ENCODE assay signal across 7 cellular contexts in the genomic region with DNA sequence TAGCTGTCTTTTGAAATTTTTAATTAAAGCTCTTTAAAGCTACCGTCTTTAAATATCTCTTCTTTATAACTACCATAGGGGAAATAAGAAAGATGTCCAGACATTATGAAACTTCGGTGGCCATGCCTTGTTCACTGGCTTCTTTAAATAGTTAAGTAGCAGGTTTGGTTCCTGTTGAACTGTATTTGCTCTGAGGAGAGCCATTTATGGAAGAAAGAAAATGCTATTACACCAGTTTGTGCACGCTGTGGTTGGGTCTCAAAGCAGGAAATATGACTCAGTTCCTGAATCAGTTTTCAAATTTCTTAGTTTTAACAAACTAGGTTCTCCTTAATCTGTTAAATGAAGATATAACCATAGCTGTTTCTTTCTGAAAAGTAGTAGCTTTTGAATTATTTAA. TPM values are rescaled to one million over a fixed set of nuclear protein-coding genes. Genes with fewer than 3 reads are reported as not detected.
DNase-seq lines count a peak whose midpoint lies in the region; ATAC-seq, FAIRE-seq and TF ChIP-seq lines count a peak whose summit lies in the region.

No MANE protein-coding gene starts in this region.

- H3K9me3 Mint-ChIP-seq in HFFc6: no peaks in the 10 kb centered on the region
- no peaks in the 10 kb centered on the region for H3K9me3 Mint-ChIP-seq in activated naive CD8-positive, alpha-beta T cell treated with anti-CD3 and anti-CD28 coated beads, Interleukin-2, amount 10 ng/mL, durations not matched to agents 7 days and 5 days

- H3K79me2 ChIP-seq in keratinocyte (ENCODE audit: control insufficient read depth, insufficient read depth, low read length): peaks cover 67% of the 10 kb centered on the region

- H2AFZ ChIP-seq in keratinocyte (ENCODE audit: control insufficient read depth, low read length): no peak overlapping the region

- peak; percentile 70 for ATAC-seq in GM18508 (IDR thresholded peaks at IDR 0.05; ENCODE audit: insufficient read depth, unreplicated experiment)
- peak; percentile 84 for ATAC-seq in activated naive CD8-positive, alpha-beta T cell treated with anti-CD3 and anti-CD28 coated beads, Interleukin-2, amount 10 ng/mL, durations not matched to agents 7 days and 5 days (ENCODE audit: low read depth)

- intact Hi-C loops in tibial artery (cut with DNase I; ENCODE audit: low total_unique reads): no loop called here

- TF ChIP-seq CTCF in HFFc6 (IDR thresholded peaks at IDR 0.05): no peak
- no peak for TF ChIP-seq CTCF in keratinocyte (optimal IDR thresholded peaks at IDR 0.05 in 1 of 3, IDR thresholded peaks at IDR 0.05 in 1 of 3, conservative IDR thresholded peaks at IDR 0.05 in 1 of 3; ENCODE audit: extremely low read depth in 1 of 3, insufficient read depth in 2 of 3, low read length in 3 of 3)
- TF ChIP-seq CTCF in tibial artery (IDR thresholded peaks at IDR 0.05): no peak

- dilution Hi-C loops in keratinocyte (cut with MboI; ENCODE audit: extremely low pct_ligation_motif_present, low sequenced_read_pairs): no loop called here

- peak overlapping the region; percentile 86 for H3K27ac Mint-ChIP-seq in HFFc6
- peak overlapping the region; percentile 92 for H3K27ac Mint-ChIP-seq in activated naive CD8-positive, alpha-beta T cell treated with anti-CD3 and anti-CD28 coated beads, Interleukin-2, amount 10 ng/mL, durations not matched to agents 7 days and 5 days

- peaks cover 72% of the 10 kb centered on the region for H3K36me3 Mint-ChIP-seq in HFFc6 (ENCODE audit: low read depth)
- peaks cover 77% of the 10 kb centered on the region for H3K36me3 Mint-ChIP-seq in activated naive CD8-positive, alpha-beta T cell treated with anti-CD3 and anti-CD28 coated beads, Interleukin-2, amount 10 ng/mL, durations not matched to agents 7 days and 5 days

- H3K27ac ChIP-seq in keratinocyte (ENCODE audit: control insufficient read depth, insufficient read depth, low read length) (peak overlapping the region; percentile 73), tibial artery (peak overlapping the region; percentile 48 to 49)

- peaks cover 2% of the 10 kb centered on the region for H3K27me3 Mint-ChIP-seq in HFFc6 (ENCODE audit: insufficient read depth)
- H3K27me3 Mint-ChIP-seq in activated naive CD8-positive, alpha-beta T cell treated with anti-CD3 and anti-CD28 coated beads, Interleukin-2, amount 10 ng/mL, durations not matched to agents 7 days and 5 days: no peaks in the 10 kb centered on the region

- peak; percentile 74 for DNase-seq in HFFc6
- peak; percentile 97 for DNase-seq in MV-4-11 (lab: John Stamatoyannopoulos, UW)
- no peak for DNase-seq in activated naive CD8-positive, alpha-beta T cell treated with anti-CD3 and anti-CD28 coated beads, Interleukin-2, amount 10 ng/mL, durations not matched to agents 7 days and 5 days
- no peak for DNase-seq in keratinocyte (ENCODE audit: low read depth, low spot score)
- DNase-seq in tibial artery: peak in 1 of 2 donors; percentile 26
- DNase-seq in NCI-H526 treated with DMSO at 0.1 percent for 48 hours (lab: John Stamatoyannopoulos, UW): no peak

- POLR2A ChIA-PET in activated naive CD8-positive, alpha-beta T cell treated with anti-CD3 and anti-CD28 coated beads, Interleukin-2, amount 10 ng/mL, durations not matched to agents 7 days and 5 days (lab: Charles Lee): interaction anchor here (1.0 to 4.3 kb wide), 5 partner anchors 10 to 41 kb away, joined by 3 to 91 read pairs (median 7); partner anchors contain the start of genes AAMP, ARPC2 and PNKD

- no peaks in the 10 kb centered on the region for H3K27me3 ChIP-seq in keratinocyte (ENCODE audit: control insufficient read depth, extremely low read depth, insufficient read depth, low read length)
- H3K27me3 ChIP-seq in tibial artery: no peaks in the 10 kb centered on the region

- H3K4me3 Mint-ChIP-seq in HFFc6: peak overlapping the region; percentile 40
- H3K4me3 Mint-ChIP-seq in activated naive CD8-positive, alpha-beta T cell treated with anti-CD3 and anti-CD28 coated beads, Interleukin-2, amount 10 ng/mL, durations not matched to agents 7 days and 5 days: peak overlapping the region; percentile 74

- no peak for FAIRE-seq in keratinocyte (lab: Jason Lieb, UNC)

- peaks cover 32% of the 10 kb centered on the region for H4K20me1 ChIP-seq in keratinocyte (ENCODE audit: control insufficient read depth, extremely low read depth, insufficient read depth, low read length)

- H3K4me2 ChIP-seq in keratinocyte (ENCODE audit: control insufficient read depth, extremely low read depth, insufficient read depth, low read depth, low read length): peak overlapping the region; percentile 65

- H3K9ac ChIP-seq in keratinocyte (ENCODE audit: control insufficient read depth, extremely low read depth, insufficient read depth, low read length): no peak overlapping the region

- H3K4me3 ChIP-seq in keratinocyte (ENCODE audit: control insufficient read depth in 2 of 3, extremely low read depth in 1 of 3, insufficient read depth in 2 of 3, low read depth in 1 of 3, low read length in 3 of 3) (peak overlapping the region in 1 of 3 experiments; percentile 3), tibial artery (no peak overlapping the region)

- peaks cover 35 to 37% of the 10 kb centered on the region in 2 experiments for H3K36me3 ChIP-seq in keratinocyte (ENCODE audit: control insufficient read depth in 2 of 2, extremely low read depth in 1 of 2, insufficient read depth in 2 of 2, low read length in 2 of 2)
- H3K36me3 ChIP-seq in tibial artery: peaks cover 51 to 85% (median 83%) of the 10 kb centered on the region in 3 donors

- peaks cover 31% of the 10 kb centered on the region for H3K4me1 ChIP-seq in keratinocyte (ENCODE audit: control insufficient read depth, extremely low read depth, insufficient read depth, low read length)
- H3K4me1 ChIP-seq in tibial artery: peaks cover 0 to 59% (median 23%) of the 10 kb centered on the region in 4 donors

- H3K4me1 Mint-ChIP-seq in HFFc6 (ENCODE audit: low read depth): peaks cover 75% of the 10 kb centered on the region
- H3K4me1 Mint-ChIP-seq in activated naive CD8-positive, alpha-beta T cell treated with anti-CD3 and anti-CD28 coated beads, Interleukin-2, amount 10 ng/mL, durations not matched to agents 7 days and 5 days: peaks cover 62% of the 10 kb centered on the region

- no peaks in the 10 kb centered on the region for H3K9me1 ChIP-seq in keratinocyte (ENCODE audit: control insufficient read depth, extremely low read depth, insufficient read depth, low read length)

- H3K9me3 ChIP-seq in keratinocyte (ENCODE audit: control insufficient read depth, low read depth, low read length) (no peaks in the 10 kb centered on the region), tibial artery (no peaks in the 10 kb centered on the region)

RNA-seq across cellular contexts. Expression of gene ARPC2, which starts 12.2 kb away (rescaled TPM):
- 100 to 1,000 TPM; 458 to 516 (median 500) TPM for total RNA-seq in HFFc6 (2021; fragmentation: NEBNext Ultra II Directional; extraction: Animal tissue kit (Norgen Biotek cat#: 25700))
- total RNA-seq in activated naive CD8-positive, alpha-beta T cell treated with anti-CD3 and anti-CD28 coated beads, Interleukin-2, amount 10 ng/mL, durations not matched to agents 7 days and 5 days: 100 to 1,000 TPM; 707 to 735 TPM
- 945 to 1,145 TPM (median 1,121 TPM) in 3 replicates for polyA plus RNA-seq in keratinocyte
- 432 TPM for polyA plus RNA-seq in keratinocyte (2011; ENCODE audit: low read depth)
- 1,009 and 1,286 TPM in 2 replicates for polyA plus RNA-seq in keratinocyte (2011; cell fraction: cytosol; rRNA removed)
- polyA plus RNA-seq in keratinocyte (2011; cell fraction: nucleus; rRNA removed): 415 and 500 TPM in 2 replicates
- 609 and 708 TPM in 2 replicates for polyA plus RNA-seq in keratinocyte (2012; ENCODE audit: low replicate concordance)
- 462 to 612 TPM (median 564 TPM) in 3 replicates for polyA minus RNA-seq in keratinocyte
- 403 TPM for polyA minus RNA-seq in keratinocyte (2011; cell fraction: cytosol; rRNA and poly(A)+ RNA removed)
- polyA minus RNA-seq in keratinocyte (2011; cell fraction: nucleus; rRNA and poly(A)+ RNA removed): 154 and 230 TPM in 2 replicates

RNA-seq across cellular contexts. Expression of gene GPBAR1, which starts 31.6 kb away (rescaled TPM):
- total RNA-seq in HFFc6 (2021; fragmentation: NEBNext Ultra II Directional; extraction: Animal tissue kit (Norgen Biotek cat#: 25700)): under 1 TPM in 5 of 6 experiments, not detected in 1; 0.10 to 0.17 (median 0.12) TPM
- total RNA-seq in activated naive CD8-positive, alpha-beta T cell treated with anti-CD3 and anti-CD28 coated beads, Interleukin-2, amount 10 ng/mL, durations not matched to agents 7 days and 5 days: under 1 TPM; 0.71 to 0.72 TPM
- polyA plus RNA-seq in keratinocyte: 0.10 to 0.18 TPM (median 0.12 TPM) in 3 replicates
- polyA plus RNA-seq in keratinocyte (2011; ENCODE audit: low read depth): not detected
- 0.05 TPM in 1 of 2 replicates, not detected in the other for polyA plus RNA-seq in keratinocyte (2011; cell fraction: cytosol; rRNA removed)
- polyA plus RNA-seq in keratinocyte (2011; cell fraction: nucleus; rRNA removed): 0.57 and 1.0 TPM in 2 replicates
- polyA plus RNA-seq in keratinocyte (2012; ENCODE audit: low replicate concordance): 0.08 and 0.59 TPM in 2 replicates
- 0.42 to 0.92 TPM in 2 of 3 replicates, not detected in the other for polyA minus RNA-seq in keratinocyte
- not detected for polyA minus RNA-seq in keratinocyte (2011; cell fraction: cytosol; rRNA and poly(A)+ RNA removed)
- 1.3 and 1.8 TPM in 2 replicates for polyA minus RNA-seq in keratinocyte (2011; cell fraction: nucleus; rRNA and poly(A)+ RNA removed)

RNA-seq across cellular contexts. Expression of gene AAMP, which starts 40.7 kb away (rescaled TPM):
- total RNA-seq in HFFc6 (2021; fragmentation: NEBNext Ultra II Directional; extraction: Animal tissue kit (Norgen Biotek cat#: 25700)): 10 to 100 TPM; 71.6 to 91.3 (median 80.4) TPM
- 10 to 100 TPM; 45.2 to 51.7 TPM for total RNA-seq in activated naive CD8-positive, alpha-beta T cell treated with anti-CD3 and anti-CD28 coated beads, Interleukin-2, amount 10 ng/mL, durations not matched to agents 7 days and 5 days
- 76.3 to 94.3 TPM (median 78.4 TPM) in 3 replicates for polyA plus RNA-seq in keratinocyte
- polyA plus RNA-seq in keratinocyte (2011; ENCODE audit: low read depth): 115 TPM
- 46.1 and 129 TPM in 2 replicates for polyA plus RNA-seq in keratinocyte (2011; cell fraction: cytosol; rRNA removed)
- 108 and 122 TPM in 2 replicates for polyA plus RNA-seq in keratinocyte (2011; cell fraction: nucleus; rRNA removed)
- polyA plus RNA-seq in keratinocyte (2012; ENCODE audit: low replicate concordance): 113 and 114 TPM in 2 replicates
- polyA minus RNA-seq in keratinocyte: 54.2 to 86.2 TPM (median 64.0 TPM) in 3 replicates
- 100 TPM for polyA minus RNA-seq in keratinocyte (2011; cell fraction: cytosol; rRNA and poly(A)+ RNA removed)
- polyA minus RNA-seq in keratinocyte (2011; cell fraction: nucleus; rRNA and poly(A)+ RNA removed): 44.9 and 45.3 TPM in 2 replicates

RNA-seq across cellular contexts. Expression of gene PNKD, which starts 41.1 kb away (rescaled TPM):
- total RNA-seq in HFFc6 (2021; fragmentation: NEBNext Ultra II Directional; extraction: Animal tissue kit (Norgen Biotek cat#: 25700)): 10 to 100 TPM; 50.8 to 62.8 (median 57.7) TPM
- 10 to 100 TPM; 33.9 to 36.3 TPM for total RNA-seq in activated naive CD8-positive, alpha-beta T cell treated with anti-CD3 and anti-CD28 coated beads, Interleukin-2, amount 10 ng/mL, durations not matched to agents 7 days and 5 days
- polyA plus RNA-seq in keratinocyte: 21.8 to 36.2 TPM (median 22.8 TPM) in 3 replicates
- polyA plus RNA-seq in keratinocyte (2011; ENCODE audit: low read depth): 10.8 TPM
- 20.8 and 30.2 TPM in 2 replicates for polyA plus RNA-seq in keratinocyte (2011; cell fraction: cytosol; rRNA removed)
- 21.9 and 23.9 TPM in 2 replicates for polyA plus RNA-seq in keratinocyte (2011; cell fraction: nucleus; rRNA removed)
- polyA plus RNA-seq in keratinocyte (2012; ENCODE audit: low replicate concordance): 29.2 and 36.6 TPM in 2 replicates
- polyA minus RNA-seq in keratinocyte: 6.2 to 31.2 TPM (median 9.2 TPM) in 3 replicates
- polyA minus RNA-seq in keratinocyte (2011; cell fraction: cytosol; rRNA and poly(A)+ RNA removed): 13.4 TPM
- 5.5 and 7.0 TPM in 2 replicates for polyA minus RNA-seq in keratinocyte (2011; cell fraction: nucleus; rRNA and poly(A)+ RNA removed)

Comparison
In these comparisons a context has a peak if more than half of its experiments do, and no peak if none do; other contexts are left out.
1. DNase-seq: peak in HFFc6 (single experiment) and MV-4-11 (single experiment); none in activated naive CD8-positive, alpha-beta T cell treated with anti-CD3 and anti-CD28 coated beads, Interleukin-2, amount 10 ng/mL, durations not matched to agents 7 days and 5 days (single experiment), keratinocyte (single experiment) and NCI-H526 treated with DMSO at 0.1 percent for 48 hours (single experiment).